23 cellular contexts compared by ENCODE assay signal in the genomic region with DNA sequence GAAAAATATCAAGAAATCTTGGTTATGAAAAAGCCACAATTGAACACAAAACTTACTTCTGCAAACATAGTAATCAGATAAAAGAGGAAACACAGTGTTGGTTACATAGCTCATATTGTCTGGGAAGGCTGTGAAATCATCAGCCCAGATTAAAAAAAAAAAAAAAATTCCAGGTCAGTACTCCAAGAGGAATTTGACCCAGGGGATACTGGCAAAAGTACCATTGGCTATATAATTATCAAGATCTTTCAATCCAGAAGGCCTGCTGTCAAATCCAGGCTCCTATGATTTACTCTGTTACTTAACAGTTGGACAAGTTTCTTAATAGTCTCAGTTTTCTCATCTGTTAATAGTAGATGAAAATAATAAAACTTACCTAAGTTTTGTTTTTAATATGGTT.
"Had no signal": no experiment of that assay in that cellular context is flagged by ENCODE, and none has a peak within 500 bp of the region (broad histone marks: within the 10 kb centered on the region; RNA-seq: fewer than 3 reads in every experiment).

No MANE protein-coding gene starts in this region.

- H3K27me3 ChIP-seq: brain microvascular endothelial cell, heart right ventricle, neural progenitor cell, tibial artery had no signal

- H2AFZ ChIP-seq: neural progenitor cell had no signal

- H3K4me2 ChIP-seq: neural progenitor cell had no signal

- H3K4me1 Mint-ChIP-seq: activated T-helper 17 cell treated with anti-CD3 and anti-CD28 coated beads, Interleukin-2, amount 50 U/mL, for 72 hours; naive thymus-derived CD4-positive, alpha-beta T cell had no signal

- ATAC-seq: activated naive CD4-positive, alpha-beta T cell treated with anti-CD3 and anti-CD28 coated beads, Interleukin-2, amount 50 U/mL, for 72 hours; activated T-helper 17 cell treated with anti-CD3 and anti-CD28 coated beads, Interleukin-2, amount 50 U/mL, for 72 hours; heart right ventricle; left colon; lower lobe of right lung; naive thymus-derived CD4-positive, alpha-beta T cell had no signal

- H3K4me1 ChIP-seq: heart right ventricle, lower lobe of right lung had no signal

- H3K4me3 ChIP-seq: heart right ventricle, lower lobe of right lung, neural progenitor cell, tibial artery had no signal

- H3K9me3 Mint-ChIP-seq: activated naive CD4-positive, alpha-beta T cell treated with anti-CD3 and anti-CD28 coated beads, Interleukin-2, amount 50 U/mL, for 72 hours; activated T-cell treated with anti-CD3 and anti-CD28 coated beads, Interleukin-2, amount 50 U/mL, for 24 hours; activated T-helper 17 cell treated with anti-CD3 and anti-CD28 coated beads, Interleukin-2, amount 50 U/mL, for 72 hours; neural progenitor cell; stimulated activated naive CD8-positive, alpha-beta T cell treated with anti-CD3 and anti-CD28 coated beads, Interleukin-15, Interleukin-2, amounts not matched to agents 100 ng/mL and 50 ng/mL, for 24 hours had no signal

- FAIRE-seq: keratinocyte had no signal

- DNase-seq: activated T-cell treated with anti-CD3 and anti-CD28 coated beads, Interleukin-2, amount 50 U/mL, for 24 hours; aorta; brain microvascular endothelial cell; caudate nucleus; dermis blood vessel endothelial cell; effector CD8-positive, alpha-beta T cell; erythroblast; foreskin fibroblast; heart right ventricle; left colon; lower lobe of right lung; mesendoderm; naive thymus-derived CD4-positive, alpha-beta T cell; retina; stimulated activated CD4-positive, alpha-beta T cell treated with anti-CD3 and anti-CD28 coated beads, Interleukin-4, amount 100 ng/mL, for 24 hours; substantia nigra; tibial artery had no signal

- H3K9me3 ChIP-seq: heart right ventricle, lower lobe of right lung, tibial artery had no signal

- H3K27ac ChIP-seq: brain microvascular endothelial cell, heart right ventricle, lower lobe of right lung, neural progenitor cell, tibial artery had no signal

- H3K27ac Mint-ChIP-seq: activated naive CD4-positive, alpha-beta T cell treated with anti-CD3 and anti-CD28 coated beads, Interleukin-2, amount 50 U/mL, for 72 hours; activated T-cell treated with anti-CD3 and anti-CD28 coated beads, Interleukin-2, amount 50 U/mL, for 24 hours; activated T-helper 17 cell treated with anti-CD3 and anti-CD28 coated beads, Interleukin-2, amount 50 U/mL, for 72 hours; naive thymus-derived CD4-positive, alpha-beta T cell; neural progenitor cell; progenitor cell of endocrine pancreas; stimulated activated naive CD8-positive, alpha-beta T cell treated with anti-CD3 and anti-CD28 coated beads, Interleukin-15, Interleukin-2, amounts not matched to agents 100 ng/mL and 50 ng/mL, for 24 hours had no signal

- H3K4me3 Mint-ChIP-seq: activated T-cell treated with anti-CD3 and anti-CD28 coated beads, Interleukin-2, amount 50 U/mL, for 24 hours; activated T-helper 17 cell treated with anti-CD3 and anti-CD28 coated beads, Interleukin-2, amount 50 U/mL, for 72 hours; naive thymus-derived CD4-positive, alpha-beta T cell; neural progenitor cell; stimulated activated naive CD8-positive, alpha-beta T cell treated with anti-CD3 and anti-CD28 coated beads, Interleukin-15, Interleukin-2, amounts not matched to agents 100 ng/mL and 50 ng/mL, for 24 hours had no signal

- H3K36me3 Mint-ChIP-seq: activated naive CD4-positive, alpha-beta T cell treated with anti-CD3 and anti-CD28 coated beads, Interleukin-2, amount 50 U/mL, for 72 hours; naive thymus-derived CD4-positive, alpha-beta T cell; neural progenitor cell had no signal

- H3K36me3 ChIP-seq: brain microvascular endothelial cell, heart right ventricle, lower lobe of right lung, neural progenitor cell, tibial artery had no signal

- H3K9ac ChIP-seq: neural progenitor cell had no signal

- H3K27me3 Mint-ChIP-seq: activated T-cell treated with anti-CD3 and anti-CD28 coated beads, Interleukin-2, amount 50 U/mL, for 24 hours; naive thymus-derived CD4-positive, alpha-beta T cell; progenitor cell of endocrine pancreas; stimulated activated naive CD8-positive, alpha-beta T cell treated with anti-CD3 and anti-CD28 coated beads, Interleukin-15, Interleukin-2, amounts not matched to agents 100 ng/mL and 50 ng/mL, for 24 hours had no signal
